ENCODE assay signal across 19 cellular contexts in the genomic region with DNA sequence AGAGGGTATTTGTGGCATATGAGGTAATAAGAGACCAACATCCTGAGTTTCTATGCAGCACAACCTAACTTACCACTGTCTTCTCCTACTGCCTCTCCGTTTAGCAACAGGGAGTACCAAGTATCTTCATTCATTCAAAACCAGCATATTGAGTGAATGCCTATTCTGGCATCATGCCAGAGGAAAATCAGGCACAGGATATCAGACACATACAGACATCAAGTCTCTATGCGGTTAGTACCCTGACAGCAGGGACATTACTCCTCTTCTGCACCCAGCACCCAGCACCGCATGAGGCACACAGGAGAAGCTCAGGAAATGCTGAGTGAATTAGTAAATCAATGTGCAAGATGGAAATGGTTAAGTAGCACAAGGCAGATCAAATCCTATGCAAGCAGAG.
A peak's percentile ranks its signal among the peaks of the same experiment; 100 is the strongest.
DNase-seq lines count a peak whose midpoint lies in the region; ATAC-seq lines count a peak whose summit lies in the region.
"Had no signal": no experiment of that assay in that cellular context is flagged by ENCODE, and none has a peak within 500 bp of the region (broad histone marks: within the 10 kb centered on the region; RNA-seq: fewer than 3 reads in every experiment).

No MANE protein-coding gene starts in this region.

- no peak overlapping the region for H3K4me3 ChIP-seq in naive thymus-derived CD4-positive, alpha-beta T cell (ENCODE audit: low read length)
- H3K4me3 ChIP-seq: cardiac muscle cell, psoas muscle, stomach, uterus had no signal

- no peak overlapping the region for H3K27ac ChIP-seq in naive thymus-derived CD4-positive, alpha-beta T cell (ENCODE audit: low read depth, low read length)
- H3K27ac ChIP-seq: cardiac muscle cell, psoas muscle, stomach, uterus had no signal

- H3K36me3 Mint-ChIP-seq in T-helper 2 cell treated with Interferon-gamma antibody and Interleukin-4, amounts not matched to agents 5 μg/mL and 100 μg/mL, for 36 hours (ENCODE audit: low read depth) = peaks cover 18% of the 10 kb centered on the region
- no peaks in the 10 kb centered on the region for H3K36me3 Mint-ChIP-seq in activated T-helper 17 cell treated with anti-CD3 and anti-CD28 coated beads, Interleukin-2, amount 50 U/mL, for 72 hours (ENCODE audit: low read depth)
- peaks cover 0 to 36% (median 0%) of the 10 kb centered on the region in 5 donors for H3K36me3 Mint-ChIP-seq in naive thymus-derived CD4-positive, alpha-beta T cell

- no peaks in the 10 kb centered on the region for H3K36me3 ChIP-seq in naive thymus-derived CD4-positive, alpha-beta T cell (ENCODE audit: control insufficient read depth in 2 of 3, insufficient read depth in 3 of 3, low read length in 3 of 3)
- H3K36me3 ChIP-seq: cardiac muscle cell, stomach, uterus had no signal

- peak overlapping the region; percentile 90 for H3K27ac Mint-ChIP-seq in T-helper 2 cell treated with Interferon-gamma antibody and Interleukin-4, amounts not matched to agents 5 μg/mL and 100 μg/mL, for 36 hours
- H3K27ac Mint-ChIP-seq in activated T-helper 17 cell treated with anti-CD3 and anti-CD28 coated beads, Interleukin-2, amount 50 U/mL, for 72 hours = peak overlapping the region; percentile 78
- H3K27ac Mint-ChIP-seq in naive thymus-derived CD4-positive, alpha-beta T cell = peak overlapping the region; percentile 9 to 97 (median 81)

- no peaks in the 10 kb centered on the region for H3K27me3 Mint-ChIP-seq in T-helper 2 cell treated with Interferon-gamma antibody and Interleukin-4, amounts not matched to agents 5 μg/mL and 100 μg/mL, for 36 hours (ENCODE audit: low read depth)
- no peaks in the 10 kb centered on the region for H3K27me3 Mint-ChIP-seq in activated T-helper 17 cell treated with anti-CD3 and anti-CD28 coated beads, Interleukin-2, amount 50 U/mL, for 72 hours
- peaks cover 0 to 2% (median 0%) of the 10 kb centered on the region in 5 donors for H3K27me3 Mint-ChIP-seq in naive thymus-derived CD4-positive, alpha-beta T cell

- intact Hi-C loops in naive thymus-derived CD4-positive, alpha-beta T cell (cut with micrococcal nuclease) = loop anchor here in 1 of 2 donors (2.0 to 10.0 kb wide), 2 partner anchors 35 to 1195 kb away; no protein-coding TSS in a partner anchor
- intact Hi-C loops in left colon (cut with DNase I, micrococcal nuclease) = no loop called here

- H3K4me1 ChIP-seq in naive thymus-derived CD4-positive, alpha-beta T cell (ENCODE audit: control insufficient read depth in 2 of 2, insufficient read depth in 2 of 2, low read length in 2 of 2) = peaks cover 47 to 69% of the 10 kb centered on the region in 2 donors
- H3K4me1 ChIP-seq: Caco-2, psoas muscle, uterus had no signal

- no peaks in the 10 kb centered on the region for H3K9me3 ChIP-seq in naive thymus-derived CD4-positive, alpha-beta T cell (ENCODE audit: control insufficient read depth in 2 of 3, low read length in 3 of 3)
- H3K9me3 ChIP-seq: Caco-2, psoas muscle, stomach, uterus had no signal

- CTCF ChIA-PET in naive thymus-derived CD4-positive, alpha-beta T cell (lab: Charles Lee) = no interaction called here

- peaks cover 75% of the 10 kb centered on the region for H3K4me1 Mint-ChIP-seq in T-helper 2 cell treated with Interferon-gamma antibody and Interleukin-4, amounts not matched to agents 5 μg/mL and 100 μg/mL, for 36 hours (ENCODE audit: low read depth)
- H3K4me1 Mint-ChIP-seq in activated T-helper 17 cell treated with anti-CD3 and anti-CD28 coated beads, Interleukin-2, amount 50 U/mL, for 72 hours = peaks cover 44% of the 10 kb centered on the region
- peaks cover 46 to 93% (median 81%) of the 10 kb centered on the region in 7 donors for H3K4me1 Mint-ChIP-seq in naive thymus-derived CD4-positive, alpha-beta T cell

- DNase-seq in T-helper 2 cell treated with Interferon-gamma antibody and Interleukin-4, amounts not matched to agents 5 μg/mL and 100 μg/mL, for 36 hours (ENCODE audit: low spot score) = no peak
- DNase-seq in T-helper 2 cell (no peak), NCI-H2171 treated with DMSO at 0.1 percent for 48 hours (lab: John Stamatoyannopoulos, UW) (peak; percentile 32), NCI-H2107 treated with DMSO at 0.1 percent for 48 hours (lab: John Stamatoyannopoulos, UW; ENCODE audit: unreplicated experiment) (no peak), SIG-M5 (lab: John Stamatoyannopoulos, UW) (no peak), left colon (no peak)
- no peak for DNase-seq in naive thymus-derived CD4-positive, alpha-beta T cell
- DNase-seq: activated naive CD4-positive, alpha-beta T cell treated with Interleukin-2 at 50 U/mL for 16 hours; Caco-2; foreskin melanocyte; left ventricle myocardium superior; NCI-H187 treated with DMSO at 0.1 percent for 48 hours; psoas muscle; Right ventricle myocardium superior; stimulated activated CD4-positive, alpha-beta T cell treated with anti-CD3 and anti-CD28 coated beads, Interleukin-12 subunit alpha, Interleukin-12 subunit beta, amount 100 ng/mL, for 4 hours; stomach had no signal

- peaks cover 3% of the 10 kb centered on the region for H3K9me3 Mint-ChIP-seq in T-helper 2 cell treated with Interferon-gamma antibody and Interleukin-4, amounts not matched to agents 5 μg/mL and 100 μg/mL, for 36 hours
- peaks cover 5% of the 10 kb centered on the region for H3K9me3 Mint-ChIP-seq in activated T-helper 17 cell treated with anti-CD3 and anti-CD28 coated beads, Interleukin-2, amount 50 U/mL, for 72 hours
- H3K9me3 Mint-ChIP-seq in naive thymus-derived CD4-positive, alpha-beta T cell = peaks cover 0 to 11% (median 0%) of the 10 kb centered on the region in 11 donors

- ATAC-seq in activated T-helper 17 cell treated with anti-CD3 and anti-CD28 coated beads, Interleukin-2, amount 50 U/mL, for 72 hours (replicated peaks) = no peak
- ATAC-seq in naive thymus-derived CD4-positive, alpha-beta T cell = no peak
- ATAC-seq in left colon = no peak

- H3K27me3 ChIP-seq in naive thymus-derived CD4-positive, alpha-beta T cell (ENCODE audit: control insufficient read depth in 2 of 2, insufficient read depth in 2 of 2, low read length in 2 of 2) = no peaks in the 10 kb centered on the region
- H3K27me3 ChIP-seq: cardiac muscle cell, stomach, uterus had no signal

- H3K4me3 Mint-ChIP-seq in T-helper 2 cell treated with Interferon-gamma antibody and Interleukin-4, amounts not matched to agents 5 μg/mL and 100 μg/mL, for 36 hours = peak overlapping the region; percentile 65
- H3K4me3 Mint-ChIP-seq in activated T-helper 17 cell treated with anti-CD3 and anti-CD28 coated beads, Interleukin-2, amount 50 U/mL, for 72 hours = peak overlapping the region; percentile 48
- peak overlapping the region in 7 of 10 donors; percentile 15 to 83 (median 36) for H3K4me3 Mint-ChIP-seq in naive thymus-derived CD4-positive, alpha-beta T cell

- POLR2A ChIA-PET in naive thymus-derived CD4-positive, alpha-beta T cell (lab: Charles Lee) = interaction anchor here (1.4 to 1.7 kb wide), 2 partner anchors 11 to 57 kb away, joined by 4 to 5 read pairs; no protein-coding TSS in a partner anchor
